24 cellular contexts compared by ENCODE assay signal in the genomic region with DNA sequence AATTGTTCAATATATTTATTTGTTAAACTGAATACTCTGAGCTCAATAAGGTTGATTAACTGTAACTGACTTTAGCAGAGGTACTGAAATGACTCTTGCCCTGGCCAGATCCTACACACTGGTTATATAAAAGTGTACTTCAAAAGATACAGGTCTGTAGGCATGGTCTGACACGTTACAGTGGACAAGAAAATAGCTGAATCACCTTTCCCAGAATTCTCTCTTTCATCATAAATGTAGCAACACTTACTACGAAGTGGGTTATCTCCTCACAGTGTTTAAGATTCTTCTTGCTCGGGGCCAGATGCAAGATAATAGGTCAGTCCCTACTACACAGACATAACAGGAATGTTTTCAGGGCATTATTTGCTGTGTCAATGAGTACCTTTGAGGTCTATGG.
DNase-seq lines count a peak whose midpoint lies in the region; ATAC-seq and TF ChIP-seq lines count a peak whose summit lies in the region.
"Had no signal": no experiment of that assay in that cellular context is flagged by ENCODE, and none has a peak within 500 bp of the region (broad histone marks: within the 10 kb centered on the region; RNA-seq: fewer than 3 reads in every experiment).

No MANE protein-coding gene starts in this region.

- no peaks in the 10 kb centered on the region for H3K9me3 ChIP-seq in body of pancreas
- H3K9me3 ChIP-seq: SJSA1 had no signal

- no peak overlapping the region for H3K4me3 Mint-ChIP-seq in stimulated activated naive B cell treated with anti-CD40 and anti-IgM and Interleukin-4, amounts not matched to agents 10 μg/mL and 1 μg/mL and 100 μg/mL, for 72 hours
- H3K4me3 Mint-ChIP-seq: activated CD4-positive, alpha-beta memory T cell treated with anti-CD3 and anti-CD28 coated beads for 36 hours; CD4-positive, alpha-beta memory T cell; naive B cell had no signal

- H3K27ac Mint-ChIP-seq in stimulated activated naive B cell treated with anti-CD40 and anti-IgM and Interleukin-4, amounts not matched to agents 10 μg/mL and 1 μg/mL and 100 μg/mL, for 72 hours: no peak overlapping the region
- H3K27ac Mint-ChIP-seq: activated CD4-positive, alpha-beta memory T cell treated with anti-CD3 and anti-CD28 coated beads for 36 hours; CD4-positive, alpha-beta memory T cell had no signal

- H3K27me3 ChIP-seq in body of pancreas (no peaks in the 10 kb centered on the region), foreskin keratinocyte (no peaks in the 10 kb centered on the region)
- H3K27me3 ChIP-seq: SJSA1 had no signal

- H3K27ac ChIP-seq in body of pancreas (no peak overlapping the region), foreskin keratinocyte (no peak overlapping the region)
- H3K27ac ChIP-seq: SJSA1 had no signal

- peaks cover 11 to 17% of the 10 kb centered on the region in 2 donors for H3K9me3 Mint-ChIP-seq in stimulated activated naive B cell treated with anti-CD40 and anti-IgM and Interleukin-4, amounts not matched to agents 10 μg/mL and 1 μg/mL and 100 μg/mL, for 72 hours

- peaks cover 7% of the 10 kb centered on the region for H3K4me1 ChIP-seq in body of pancreas
- H3K4me1 ChIP-seq in foreskin keratinocyte: no peaks in the 10 kb centered on the region
- H3K4me1 ChIP-seq: SJSA1 had no signal

- H3K27me3 Mint-ChIP-seq in stimulated activated naive B cell treated with anti-CD40 and anti-IgM and Interleukin-4, amounts not matched to agents 10 μg/mL and 1 μg/mL and 100 μg/mL, for 72 hours: no peaks in the 10 kb centered on the region
- H3K27me3 Mint-ChIP-seq: activated CD4-positive, alpha-beta memory T cell treated with anti-CD3 and anti-CD28 coated beads for 36 hours; CD4-positive, alpha-beta memory T cell; naive B cell had no signal

- H3K36me3 ChIP-seq in body of pancreas (replicated peaks in 1 of 2; ENCODE audit: insufficient read depth in 1 of 2, low read depth in 2 of 2): no peaks in the 10 kb centered on the region
- H3K36me3 ChIP-seq: SJSA1 had no signal

- DNase-seq in CMK (ENCODE audit: low read depth) (peak; percentile 4), NCI-H226 (peak; percentile 66), body of pancreas (no peak), foreskin keratinocyte (peak in 1 of 2 donors; percentile 41), H4 (ENCODE audit: low spot score) (no peak), activated gamma-delta T cell (lab: John Stamatoyannopoulos, UW) (no peak), LoVo (ENCODE audit: low spot score) (no peak)
- no peak for DNase-seq in stimulated activated naive B cell treated with anti-CD40 and anti-IgM and Interleukin-4, amounts not matched to agents 10 μg/mL and 1 μg/mL and 100 μg/mL, for 72 hours
- DNase-seq: activated CD4-positive, alpha-beta memory T cell treated with anti-CD3 and anti-CD28 coated beads for 36 hours; activated CD8-positive, alpha-beta memory T cell treated with anti-CD3 and anti-CD28 coated beads, Interleukin-2, amount 50 U/mL, for 4 hours; activated naive CD4-positive, alpha-beta T cell treated with Interleukin-2 at 50 U/mL for 16 hours; CD4-positive, alpha-beta memory T cell; GOT3; islet precursor cell; KG1; midbrain; MM.1S; naive B cell; NCI-H1436; NCI-H82; stimulated activated CD4-positive, alpha-beta T cell treated with anti-CD3 and anti-CD28 coated beads, Interleukin-2, amount 100 ng/mL, for 48 hours; T1000 had no signal

- TF ChIP-seq CTCF in body of pancreas (IDR thresholded peaks at IDR 0.05) (no peak), foreskin keratinocyte (conservative IDR thresholded peaks at IDR 0.05) (no peak)

- WGBS in body of pancreas, 2 donors: 37 to 40% methylated on average over 3 of the region's 3 CpGs

- no peak overlapping the region for H3K4me3 ChIP-seq in body of pancreas
- H3K4me3 ChIP-seq: SJSA1 had no signal

- no peak for TF ChIP-seq POLR2A in body of pancreas (IDR thresholded peaks at IDR 0.05)

- peaks cover 24 to 39% of the 10 kb centered on the region in 2 donors for H3K36me3 Mint-ChIP-seq in stimulated activated naive B cell treated with anti-CD40 and anti-IgM and Interleukin-4, amounts not matched to agents 10 μg/mL and 1 μg/mL and 100 μg/mL, for 72 hours

- peaks cover 0 to 7% of the 10 kb centered on the region in 2 donors for H3K4me1 Mint-ChIP-seq in stimulated activated naive B cell treated with anti-CD40 and anti-IgM and Interleukin-4, amounts not matched to agents 10 μg/mL and 1 μg/mL and 100 μg/mL, for 72 hours

- intact Hi-C loops in body of pancreas (cut with DNase I): no loop called here

- peak; percentile 42 for ATAC-seq in body of pancreas
- peak; percentile 38 for ATAC-seq in foreskin keratinocyte
- no peak for ATAC-seq in stimulated activated naive B cell treated with anti-CD40 and anti-IgM and Interleukin-4, amounts not matched to agents 10 μg/mL and 1 μg/mL and 100 μg/mL, for 72 hours (replicated peaks)
- ATAC-seq: right cardiac atrium had no signal

Comparison
In these comparisons a context has a peak if more than half of its experiments do, and no peak if none do; other contexts are left out.
1. DNase-seq: peak in CMK (single experiment) and NCI-H226 (single experiment); none in body of pancreas (0 of 4), stimulated activated naive B cell treated with anti-CD40 and anti-IgM and Interleukin-4, amounts not matched to agents 10 μg/mL and 1 μg/mL and 100 μg/mL, for 72 hours (single experiment), H4 (single experiment), activated gamma-delta T cell (single experiment) and LoVo (single experiment).
2. ATAC-seq: peak in body of pancreas (single experiment) and foreskin keratinocyte (single experiment); none in stimulated activated naive B cell treated with anti-CD40 and anti-IgM and Interleukin-4, amounts not matched to agents 10 μg/mL and 1 μg/mL and 100 μg/mL, for 72 hours (0 of 2).